Comparison of ENCODE assay signal across 19 cellular contexts in genomic region chr3:14867936-14868570, GRCh38. TPM values are rescaled to one million over a fixed set of nuclear protein-coding genes. Genes with fewer than 3 reads are reported as not detected.
"Had no signal": no experiment of that assay in that cellular context is flagged by ENCODE, and none has a peak within 500 bp of the region (broad histone marks: within the 10 kb centered on the region; RNA-seq: fewer than 3 reads in every experiment).

No MANE protein-coding gene starts in this region.

- H3K4me1 Mint-ChIP-seq: T-cell had no signal

- H3K4me2 ChIP-seq: hepatocyte, smooth muscle cell had no signal

- FAIRE-seq: kidney, pancreas had no signal

- H3K4me3 Mint-ChIP-seq: activated CD8-positive, alpha-beta T cell treated with anti-CD3 and anti-CD28 coated beads, Interleukin-2, amount 10 ng/mL, durations not matched to agents 7 days and 5 days; activated naive CD4-positive, alpha-beta T cell treated with anti-CD3 and anti-CD28 coated beads for 36 hours; nephron; T-cell had no signal

- ATAC-seq: activated CD8-positive, alpha-beta T cell treated with anti-CD3 and anti-CD28 coated beads, Interleukin-2, amount 10 ng/mL, durations not matched to agents 7 days and 5 days; pancreas; T-cell had no signal

- H3K27ac ChIP-seq: cardiac muscle cell, coronary artery, epithelial cell of prostate, hepatocyte, left ventricle myocardium inferior, pancreas, suprapubic skin had no signal

- H3K27me3 ChIP-seq: cardiac muscle cell, hepatocyte, pancreas, suprapubic skin had no signal

- H3K27ac Mint-ChIP-seq: activated CD8-positive, alpha-beta T cell treated with anti-CD3 and anti-CD28 coated beads, Interleukin-2, amount 10 ng/mL, durations not matched to agents 7 days and 5 days; activated naive CD4-positive, alpha-beta T cell treated with anti-CD3 and anti-CD28 coated beads for 36 hours; nephron; T-cell had no signal

- H3K9me3 ChIP-seq: left ventricle myocardium inferior, pancreas, suprapubic skin had no signal

- H2AFZ ChIP-seq: hepatocyte had no signal

- H3K36me3 Mint-ChIP-seq: T-cell had no signal

- DNase-seq: activated CD4-positive, alpha-beta T cell treated with anti-CD3 and anti-CD28 coated beads for 4 hours; activated CD8-positive, alpha-beta memory T cell treated with anti-CD3 and anti-CD28 coated beads, Interleukin-2, amount 50 U/mL, for 48 hours; activated CD8-positive, alpha-beta T cell treated with anti-CD3 and anti-CD28 coated beads, Interleukin-2, amount 10 ng/mL, durations not matched to agents 7 days and 5 days; activated naive CD4-positive, alpha-beta T cell treated with anti-CD3 and anti-CD28 coated beads for 36 hours; effector CD8-positive, alpha-beta T cell; kidney; left ventricle myocardium inferior; mesendoderm; pancreas; stimulated activated naive CD4-positive, alpha-beta T cell treated with Interleukin-2 at 50 U/mL for 16 hours; T-cell; T1000 had no signal

- H3K9me3 Mint-ChIP-seq: activated naive CD4-positive, alpha-beta T cell treated with anti-CD3 and anti-CD28 coated beads for 36 hours; nephron; T-cell had no signal

- H3K36me3 ChIP-seq: cardiac muscle cell, pancreas, suprapubic skin had no signal

- H3K4me3 ChIP-seq: cardiac muscle cell, coronary artery, hepatocyte, left ventricle myocardium inferior, pancreas, smooth muscle cell, suprapubic skin had no signal

- H3K79me2 ChIP-seq: hepatocyte had no signal

- H3K4me1 ChIP-seq: pancreas had no signal

RNA-seq across cellular contexts. Expression of gene FGD5, which starts 49.3 kb away (rescaled TPM):
- total RNA-seq: activated naive CD4-positive, alpha-beta T cell treated with anti-CD3 and anti-CD28 coated beads for 36 hours had no signal
